In the genomic region with DNA sequence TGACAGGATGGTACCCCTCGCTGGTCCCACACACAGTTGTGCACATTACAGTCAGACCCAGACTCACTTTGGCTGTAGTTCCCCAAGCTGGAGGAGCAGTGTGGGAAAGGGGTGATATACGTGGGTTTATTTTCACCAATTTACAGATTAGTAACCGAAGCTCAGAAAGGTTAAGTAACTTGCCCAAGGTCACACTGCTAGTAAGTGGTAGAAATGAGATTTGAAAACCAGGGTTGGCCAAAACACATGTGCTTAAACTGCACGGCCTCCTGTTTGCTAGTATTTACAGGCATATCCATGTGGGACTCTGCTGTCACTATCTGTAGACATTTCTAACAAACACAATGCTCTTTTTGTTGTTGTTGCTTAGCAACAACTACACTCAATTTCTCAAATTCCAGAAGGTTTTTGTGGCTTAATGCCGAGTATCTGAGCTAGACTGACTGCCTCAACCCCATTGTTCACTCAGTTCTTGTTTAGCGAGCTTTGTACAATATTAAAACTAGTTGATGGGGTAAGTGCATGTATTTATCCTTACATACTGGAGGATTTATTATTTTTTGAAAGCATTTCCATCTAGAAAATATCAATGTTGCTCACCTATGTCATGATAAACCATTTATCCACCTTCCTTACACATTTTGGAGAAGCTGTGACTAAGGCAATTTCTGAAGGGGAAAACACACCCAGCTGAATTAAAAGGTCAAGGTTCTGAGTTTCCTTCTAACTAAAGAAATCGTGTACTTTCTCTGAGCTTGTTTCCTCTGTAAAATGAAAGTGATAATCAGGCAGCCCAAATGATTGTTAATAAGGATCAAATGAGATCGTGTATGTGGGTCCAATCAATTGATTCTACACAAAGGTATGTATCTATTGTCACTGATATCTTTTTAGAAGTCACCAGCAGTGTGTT, we compare ENCODE assay signal across 8 cellular contexts. TPM values are rescaled to one million over a fixed set of nuclear protein-coding genes. Genes with fewer than 3 reads are reported as not detected.
DNase-seq lines count a peak whose midpoint lies in the region; ATAC-seq and TF ChIP-seq lines count a peak whose summit lies in the region.

No MANE protein-coding gene starts in this region.

- no peaks in the 10 kb centered on the region for H3F3A ChIP-seq in GM23248 (ENCODE audit: insufficient read depth)

- no peak for TF ChIP-seq CTCF in fibroblast of mammary gland (conservative IDR thresholded peaks at IDR 0.05; ENCODE audit: control insufficient read depth, insufficient read depth, low read depth, low read length)

- no peaks in the 10 kb centered on the region for H3K9me3 ChIP-seq in GM23248 (ENCODE audit: low read depth)

- H4K20me1 ChIP-seq in GM23248 (ENCODE audit: insufficient read depth): no peaks in the 10 kb centered on the region

- peak overlapping the region; percentile 59 for H2AFZ ChIP-seq in GM23248

- H3K9ac ChIP-seq in GM23248: peak overlapping the region; percentile 51

- DNase-seq in GM23248 (peak; percentile 84), fibroblast of mammary gland (ENCODE audit: low read depth) (peak; percentile 49), pons (ENCODE audit: low spot score) (peak; percentile 98), cortex of kidney (lab: John Stamatoyannopoulos, UW) (no peak), NCI-H82 treated with DMSO at 0.1 percent for 48 hours (lab: John Stamatoyannopoulos, UW; ENCODE audit: unreplicated experiment) (no peak)

- peaks cover 13% of the 10 kb centered on the region for H3K4me1 ChIP-seq in GM23248 (ENCODE audit: insufficient read depth)

- WGBS in GM23248 (ENCODE audit: low coverage in 1 of 2, low lambda C conversion rate in 2 of 2, missing lambda C conversion rate in 2 of 2), 2 experiments: 38 to 42% methylated on average over 8 of the region's 8 CpGs

- peak; percentile 93 for ATAC-seq in SK-N-SH treated with all-trans-retinoic acid at 6 μM for 48 hours
- ATAC-seq in HG03521 (IDR thresholded peaks at IDR 0.05; ENCODE audit: unreplicated experiment): no peak
- no peak for ATAC-seq in HG03439 (IDR thresholded peaks at IDR 0.05; ENCODE audit: unreplicated experiment)

- H3K36me3 ChIP-seq in GM23248 (ENCODE audit: low read depth): no peaks in the 10 kb centered on the region

- H3K27ac ChIP-seq in GM23248: peak overlapping the region; percentile 50

- no peaks in the 10 kb centered on the region for H3K27me3 ChIP-seq in GM23248 (replicated peaks; ENCODE audit: insufficient read depth)

- H3K79me2 ChIP-seq in GM23248 (ENCODE audit: insufficient read depth): no peaks in the 10 kb centered on the region

- H3K9me2 ChIP-seq in GM23248 (ENCODE audit: insufficient read depth): no peaks in the 10 kb centered on the region

- in situ Hi-C loops in GM23248 (cut with MboI): no loop called here

- H3K4me3 ChIP-seq in GM23248 (peak overlapping the region; percentile 3; the same call in 1 of the 2 replicates), fibroblast of mammary gland (ENCODE audit: control insufficient read depth, low read depth, low read length) (no peak overlapping the region)

- peak overlapping the region; percentile 51 for H3K4me2 ChIP-seq in GM23248 (ENCODE audit: unreplicated experiment)

TF ChIP-seq in SK-N-SH treated with all-trans-retinoic acid at 6 μM for 48 hours, 23 proteins besides CTCF, POLR2A, EP300 and RAD21:
- TF ChIP-seq CSRNP3 (CRISPR knock-in tag; IDR thresholded peaks at IDR 0.05): no peak
- TF ChIP-seq ZFP3 (CRISPR knock-in tag; IDR thresholded peaks at IDR 0.05): no peak
- no peak for TF ChIP-seq ZFP30 (CRISPR knock-in tag; IDR thresholded peaks at IDR 0.05)
- no peak for TF ChIP-seq PPARA (CRISPR knock-in tag; IDR thresholded peaks at IDR 0.05; ENCODE audit: borderline replicate concordance)
- TF ChIP-seq SNAI2 (CRISPR knock-in tag; IDR thresholded peaks at IDR 0.05): no peak
- TF ChIP-seq, protein P1, sequence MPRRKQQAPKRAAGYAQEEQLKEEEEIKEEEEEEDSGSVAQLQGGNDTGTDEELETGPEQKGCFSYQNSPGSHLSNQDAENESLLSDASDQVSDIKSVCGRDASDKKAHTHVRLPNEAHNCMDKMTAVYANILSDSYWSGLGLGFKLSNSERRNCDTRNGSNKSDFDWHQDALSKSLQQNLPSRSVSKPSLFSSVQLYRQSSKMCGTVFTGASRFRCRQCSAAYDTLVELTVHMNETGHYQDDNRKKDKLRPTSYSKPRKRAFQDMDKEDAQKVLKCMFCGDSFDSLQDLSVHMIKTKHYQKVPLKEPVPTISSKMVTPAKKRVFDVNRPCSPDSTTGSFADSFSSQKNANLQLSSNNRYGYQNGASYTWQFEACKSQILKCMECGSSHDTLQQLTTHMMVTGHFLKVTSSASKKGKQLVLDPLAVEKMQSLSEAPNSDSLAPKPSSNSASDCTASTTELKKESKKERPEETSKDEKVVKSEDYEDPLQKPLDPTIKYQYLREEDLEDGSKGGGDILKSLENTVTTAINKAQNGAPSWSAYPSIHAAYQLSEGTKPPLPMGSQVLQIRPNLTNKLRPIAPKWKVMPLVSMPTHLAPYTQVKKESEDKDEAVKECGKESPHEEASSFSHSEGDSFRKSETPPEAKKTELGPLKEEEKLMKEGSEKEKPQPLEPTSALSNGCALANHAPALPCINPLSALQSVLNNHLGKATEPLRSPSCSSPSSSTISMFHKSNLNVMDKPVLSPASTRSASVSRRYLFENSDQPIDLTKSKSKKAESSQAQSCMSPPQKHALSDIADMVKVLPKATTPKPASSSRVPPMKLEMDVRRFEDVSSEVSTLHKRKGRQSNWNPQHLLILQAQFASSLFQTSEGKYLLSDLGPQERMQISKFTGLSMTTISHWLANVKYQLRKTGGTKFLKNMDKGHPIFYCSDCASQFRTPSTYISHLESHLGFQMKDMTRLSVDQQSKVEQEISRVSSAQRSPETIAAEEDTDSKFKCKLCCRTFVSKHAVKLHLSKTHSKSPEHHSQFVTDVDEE (CRISPR knock-in tag; IDR thresholded peaks at IDR 0.05): no peak
- no peak for TF ChIP-seq CSDC2 (CRISPR knock-in tag; IDR thresholded peaks at IDR 0.05)
- no peak for TF ChIP-seq RARB (CRISPR knock-in tag; IDR thresholded peaks at IDR 0.05)

RNA-seq across cellular contexts. Expression of gene TMEM139, which starts 5.3 kb away (rescaled TPM):
- total RNA-seq in GM23248 (2014; rRNA removed; shearing (Covaris generic)): not detected in 2 replicates
- polyA plus RNA-seq in GM23248 (2016; fragmentation: Nextera tagmentation; extraction: Ambion mirVana): not detected in 2 replicates

RNA-seq across cellular contexts. Expression of gene CASP2, which starts 8.7 kb away (rescaled TPM):
- total RNA-seq in GM23248 (2014; rRNA removed; shearing (Covaris generic)): 9.2 and 12.9 TPM in 2 replicates
- 12.4 and 13.1 TPM in 2 replicates for polyA plus RNA-seq in GM23248 (2016; fragmentation: Nextera tagmentation; extraction: Ambion mirVana)

RNA-seq across cellular contexts. Expression of gene GSTK1, which starts 16.2 kb away (rescaled TPM):
- 119 and 132 TPM in 2 replicates for total RNA-seq in GM23248 (2014; rRNA removed; shearing (Covaris generic))
- polyA plus RNA-seq in GM23248 (2016; fragmentation: Nextera tagmentation; extraction: Ambion mirVana): 149 and 153 TPM in 2 replicates

RNA-seq across cellular contexts. Expression of gene CLCN1, which starts 36.5 kb away (rescaled TPM):
- total RNA-seq in GM23248 (2014; rRNA removed; shearing (Covaris generic)): not detected in 2 replicates
- polyA plus RNA-seq in GM23248 (2016; fragmentation: Nextera tagmentation; extraction: Ambion mirVana): not detected in 2 replicates

RNA-seq across cellular contexts. Expression of gene TAS2R40, which starts 57.6 kb away (rescaled TPM):
- not detected in 2 replicates for total RNA-seq in GM23248 (2014; rRNA removed; shearing (Covaris generic))
- not detected in 2 replicates for polyA plus RNA-seq in GM23248 (2016; fragmentation: Nextera tagmentation; extraction: Ambion mirVana)

Comparison
In these comparisons a context has a peak if more than half of its experiments do, and no peak if none do; other contexts are left out.
1. DNase-seq: peak in GM23248 (single experiment), fibroblast of mammary gland (single experiment) and pons (single experiment); none in cortex of kidney (single experiment) and NCI-H82 treated with DMSO at 0.1 percent for 48 hours (single experiment).